In genomic region chrX:16711219-16712115, GRCh38 we compare ENCODE assay signal across 8 cellular contexts. TPM values are rescaled to one million over a fixed set of nuclear protein-coding genes. Genes with fewer than 3 reads are reported as not detected.
DNase-seq lines count a peak whose midpoint lies in the region; ATAC-seq, FAIRE-seq and TF ChIP-seq lines count a peak whose summit lies in the region.

No MANE protein-coding gene starts in this region.

- peak overlapping the region; percentile 47 for H3K27ac ChIP-seq in astrocyte (ENCODE audit: low read depth, low read length)
- H3K27ac ChIP-seq in kidney (ENCODE audit: low read depth in 2 of 2, low read length in 2 of 2), result peak overlapping the region in 1 of 2 donors; percentile 72

- H3K36me3 Mint-ChIP-seq in astrocyte (ENCODE audit: low read depth, unreplicated experiment), result no peaks in the 10 kb centered on the region
- H3K36me3 Mint-ChIP-seq in stimulated activated naive CD8-positive, alpha-beta T cell treated with anti-CD3 and anti-CD28 coated beads, Interleukin-15, Interleukin-2, amounts not matched to agents 100 ng/mL and 50 ng/mL, for 24 hours (ENCODE audit: low read depth), result no peaks in the 10 kb centered on the region

- TF ChIP-seq CTCF in AG10803 (conservative IDR thresholded peaks at IDR 0.05; ENCODE audit: low read length) (no peak), astrocyte (IDR thresholded peaks at IDR 0.05; ENCODE audit: insufficient read depth, low read depth, low read length) (no peak), kidney (IDR thresholded peaks at IDR 0.05; ENCODE audit: borderline replicate concordance, extremely low read depth, insufficient read depth) (no peak)

- intact Hi-C loops in kidney (cut with DNase I), result no loop called here

- H3K9me3 ChIP-seq in astrocyte (ENCODE audit: insufficient read depth, low read depth, low read length), result no peaks in the 10 kb centered on the region
- no peaks in the 10 kb centered on the region for H3K9me3 ChIP-seq in kidney (ENCODE audit: control insufficient read depth in 1 of 2, low read length in 2 of 2)

- peaks cover 2% of the 10 kb centered on the region for H3K4me1 Mint-ChIP-seq in astrocyte (ENCODE audit: low read depth, unreplicated experiment)
- H3K4me1 Mint-ChIP-seq in stimulated activated naive CD8-positive, alpha-beta T cell treated with anti-CD3 and anti-CD28 coated beads, Interleukin-15, Interleukin-2, amounts not matched to agents 100 ng/mL and 50 ng/mL, for 24 hours (ENCODE audit: low read depth), result peaks cover 19% of the 10 kb centered on the region

- no peaks in the 10 kb centered on the region for H3K27me3 Mint-ChIP-seq in astrocyte (ENCODE audit: low read depth, unreplicated experiment)
- H3K27me3 Mint-ChIP-seq in stimulated activated naive CD8-positive, alpha-beta T cell treated with anti-CD3 and anti-CD28 coated beads, Interleukin-15, Interleukin-2, amounts not matched to agents 100 ng/mL and 50 ng/mL, for 24 hours, result no peaks in the 10 kb centered on the region

- no peaks in the 10 kb centered on the region for H3K9me3 Mint-ChIP-seq in astrocyte (ENCODE audit: unreplicated experiment)
- H3K9me3 Mint-ChIP-seq in stimulated activated naive CD8-positive, alpha-beta T cell treated with anti-CD3 and anti-CD28 coated beads, Interleukin-15, Interleukin-2, amounts not matched to agents 100 ng/mL and 50 ng/mL, for 24 hours, result no peaks in the 10 kb centered on the region

- H2AFZ ChIP-seq in astrocyte (ENCODE audit: low read depth, low read length), result peak overlapping the region; percentile 94

- DNase-seq in AG10803 (ENCODE audit: low read depth), result no peak
- DNase-seq in astrocyte (ENCODE audit: low read depth), result no peak
- DNase-seq in kidney, result no peak
- no peak for DNase-seq in central memory CD4-positive, alpha-beta T cell
- no peak for DNase-seq in activated gamma-delta T cell (lab: John Stamatoyannopoulos, UW)

- peak overlapping the region; percentile 87 for H3K4me2 ChIP-seq in astrocyte (ENCODE audit: low read length)

- peak; percentile 3 for ATAC-seq in GM18517 (IDR thresholded peaks at IDR 0.05; ENCODE audit: unreplicated experiment)
- ATAC-seq in HG03442 (IDR thresholded peaks at IDR 0.05; ENCODE audit: unreplicated experiment), result peak; percentile 33

- peaks cover 4% of the 10 kb centered on the region for H3K79me2 ChIP-seq in astrocyte (ENCODE audit: insufficient read depth, low read length)

- H3K36me3 ChIP-seq in astrocyte (ENCODE audit: insufficient read depth, low read length) (no peaks in the 10 kb centered on the region), kidney (ENCODE audit: control insufficient read depth in 1 of 2, insufficient read depth in 2 of 2, low read length in 2 of 2) (no peaks in the 10 kb centered on the region)

- H3K27ac Mint-ChIP-seq in astrocyte (ENCODE audit: unreplicated experiment), result no peak overlapping the region
- H3K27ac Mint-ChIP-seq in stimulated activated naive CD8-positive, alpha-beta T cell treated with anti-CD3 and anti-CD28 coated beads, Interleukin-15, Interleukin-2, amounts not matched to agents 100 ng/mL and 50 ng/mL, for 24 hours, result peak overlapping the region; percentile 77

- H3K4me1 ChIP-seq in astrocyte (ENCODE audit: insufficient read depth, low read length) (peaks cover 4% of the 10 kb centered on the region), kidney (ENCODE audit: control insufficient read depth in 1 of 2, insufficient read depth in 1 of 2, low read depth in 1 of 2, low read length in 2 of 2) (no peaks in the 10 kb centered on the region)

- H3K9ac ChIP-seq in astrocyte (ENCODE audit: low read length) (peak overlapping the region; percentile 80), kidney (ENCODE audit: low read length in 2 of 2) (peak overlapping the region in 1 of 2 donors; percentile 26)

- no peaks in the 10 kb centered on the region for H3K27me3 ChIP-seq in astrocyte (ENCODE audit: insufficient read depth, low read length)

- H3K4me3 Mint-ChIP-seq in astrocyte (ENCODE audit: unreplicated experiment), result peak overlapping the region; percentile 93
- peak overlapping the region; percentile 78 for H3K4me3 Mint-ChIP-seq in stimulated activated naive CD8-positive, alpha-beta T cell treated with anti-CD3 and anti-CD28 coated beads, Interleukin-15, Interleukin-2, amounts not matched to agents 100 ng/mL and 50 ng/mL, for 24 hours

- H3K4me3 ChIP-seq in AG10803 (ENCODE audit: low read length) (peak overlapping the region; percentile 67), astrocyte (ENCODE audit: insufficient read depth, low read depth, low read length) (peak overlapping the region; percentile 77), kidney (ENCODE audit: low read length in 2 of 2) (peak overlapping the region; percentile 56 to 76)

- FAIRE-seq in astrocyte (lab: Jason Lieb, UNC) (peak; percentile 64), kidney (lab: Jason Lieb, UNC) (no peak)

- no peaks in the 10 kb centered on the region for H4K20me1 ChIP-seq in astrocyte (ENCODE audit: insufficient read depth, low read length)

RNA-seq across cellular contexts. Expression of gene CTPS2, which starts 1.0 kb away (rescaled TPM):
- 10.8 and 11.4 TPM in 2 replicates for total RNA-seq in astrocyte
- 13.7 TPM for total RNA-seq in kidney
- polyA plus RNA-seq in kidney (ENCODE audit: insufficient read depth, low read depth, low replicate concordance), result 5.9 TPM

RNA-seq across cellular contexts. Expression of gene SYAP1, which starts 7.9 kb away (rescaled TPM):
- 35.5 and 39.2 TPM in 2 replicates for total RNA-seq in astrocyte
- 40.3 TPM for total RNA-seq in kidney
- polyA plus RNA-seq in kidney (ENCODE audit: insufficient read depth, low read depth, low replicate concordance), result 16.6 TPM
